ENCODE assay signal across 7 cellular contexts in genomic region chrX:106484233-106484632, GRCh38.
DNase-seq lines count a peak whose midpoint lies in the region; ATAC-seq and TF ChIP-seq lines count a peak whose summit lies in the region.

No MANE protein-coding gene starts in this region.

- TF ChIP-seq EP300 in stomach (IDR thresholded peaks at IDR 0.05): no peak

- DNase-seq in Karpas-422: peak; percentile 38
- DNase-seq in lower lobe of right lung: no peak
- DNase-seq in AG08396 (ENCODE audit: low spot score): no peak
- DNase-seq in foreskin melanocyte: no peak
- no peak for DNase-seq in stomach

- TF ChIP-seq CTCF in lower lobe of right lung (IDR thresholded peaks at IDR 0.05): no peak
- TF ChIP-seq CTCF in stomach (IDR thresholded peaks at IDR 0.05): no peak

- H3K4me2 ChIP-seq in Karpas-422 (ENCODE audit: low read depth, low read length, poor library complexity, severe bottlenecking): peak overlapping the region; percentile 35

- H3K9me2 ChIP-seq in Karpas-422 (replicated peaks; ENCODE audit: insufficient read depth, low read length): no peaks in the 10 kb centered on the region

- H3K36me3 ChIP-seq in Karpas-422 (ENCODE audit: insufficient read depth, low read length) (no peaks in the 10 kb centered on the region), lower lobe of right lung (no peaks in the 10 kb centered on the region), stomach (no peaks in the 10 kb centered on the region)

- H3K4me3 ChIP-seq in Karpas-422 (ENCODE audit: low read length) (peak overlapping the region; percentile 11; the same call in 1 of the 2 replicates), lower lobe of right lung (no peak overlapping the region), stomach (no peak overlapping the region)

- no peaks in the 10 kb centered on the region for H3K4me1 ChIP-seq in Karpas-422 (ENCODE audit: low read length)
- H3K4me1 ChIP-seq in lower lobe of right lung: no peaks in the 10 kb centered on the region
- no peaks in the 10 kb centered on the region for H3K4me1 ChIP-seq in stomach

- intact Hi-C loops in lower lobe of right lung (cut with DNase I): no loop called here
- intact Hi-C loops in stomach (cut with DNase I; ENCODE audit: low total_unique reads): no loop called here

- no peak overlapping the region for H3K27ac ChIP-seq in Karpas-422 (ENCODE audit: low read length)
- no peak overlapping the region for H3K27ac ChIP-seq in lower lobe of right lung
- H3K27ac ChIP-seq in stomach: no peak overlapping the region

- ATAC-seq in GM18868 (IDR thresholded peaks at IDR 0.05; ENCODE audit: unreplicated experiment) (peak; percentile 96), GM21737 (IDR thresholded peaks at IDR 0.05; ENCODE audit: unreplicated experiment) (peak; percentile 99), lower lobe of right lung (peak; percentile 34 to 75)

- no peaks in the 10 kb centered on the region for H3K27me3 ChIP-seq in Karpas-422 (ENCODE audit: low read length)
- H3K27me3 ChIP-seq in lower lobe of right lung (ENCODE audit: low read depth): no peaks in the 10 kb centered on the region
- no peaks in the 10 kb centered on the region for H3K27me3 ChIP-seq in stomach

- peak overlapping the region; percentile 23; the same call in 1 of the 2 replicates for H2AFZ ChIP-seq in Karpas-422 (ENCODE audit: low read length)

- TF ChIP-seq POLR2A in stomach (IDR thresholded peaks at IDR 0.05): no peak

- H3K79me2 ChIP-seq in Karpas-422 (ENCODE audit: low read length): no peaks in the 10 kb centered on the region

- WGBS in stomach, 5 donors: 43 to 56% (median 46%) methylated on average over 5 of the region's 5 CpGs

- H3K9ac ChIP-seq in Karpas-422 (ENCODE audit: low read length): no peak overlapping the region

- H4K20me1 ChIP-seq in Karpas-422 (ENCODE audit: insufficient read depth, low read depth, low read length): no peaks in the 10 kb centered on the region

- H3K9me3 ChIP-seq in Karpas-422 (ENCODE audit: low read length) (no peaks in the 10 kb centered on the region), lower lobe of right lung (no peaks in the 10 kb centered on the region), stomach (no peaks in the 10 kb centered on the region)
